In genomic region chr6:32170294-32170693, GRCh38 we compare ENCODE assay signal across 1 cellular context.
TF ChIP-seq lines count a peak whose summit lies in the region.

No MANE protein-coding gene starts in this region.

TF ChIP-seq in H1, 55 proteins besides CTCF, POLR2A, EP300 and RAD21:
- TF ChIP-seq TCF12 (IDR thresholded peaks at IDR 0.05; ENCODE audit: low read depth, low read length) (no peak), RFX5 (IDR thresholded peaks at IDR 0.05; ENCODE audit: borderline replicate concordance, low read depth, low read length) (no peak), SIX5 (IDR thresholded peaks at IDR 0.05; ENCODE audit: low read depth, low read length) (no peak), CEBPB (IDR thresholded peaks at IDR 0.05; ENCODE audit: low read depth, low read length) (no peak), BCL11A (IDR thresholded peaks at IDR 0.05; ENCODE audit: low read depth in 2 of 2, low read length in 2 of 2) (no peak), HDAC6 (IDR thresholded peaks at IDR 0.05; ENCODE audit: low read depth, low read length) (no peak), RNF2 (IDR thresholded peaks at IDR 0.05; ENCODE audit: borderline replicate concordance, low read depth, low read length, missing control alignments, poor library complexity, severe bottlenecking) (no peak), FOSL1 (IDR thresholded peaks at IDR 0.05; ENCODE audit: insufficient read depth, low read depth, low read length) (no peak), ASH2L (IDR thresholded peaks at IDR 0.05; ENCODE audit: low read length) (no peak)
- TF ChIP-seq, protein P1, sequence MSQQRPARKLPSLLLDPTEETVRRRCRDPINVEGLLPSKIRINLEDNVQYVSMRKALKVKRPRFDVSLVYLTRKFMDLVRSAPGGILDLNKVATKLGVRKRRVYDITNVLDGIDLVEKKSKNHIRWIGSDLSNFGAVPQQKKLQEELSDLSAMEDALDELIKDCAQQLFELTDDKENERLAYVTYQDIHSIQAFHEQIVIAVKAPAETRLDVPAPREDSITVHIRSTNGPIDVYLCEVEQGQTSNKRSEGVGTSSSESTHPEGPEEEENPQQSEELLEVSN (IDR thresholded peaks at IDR 0.05), result no peak
TF ChIP-seq in H1: peak in this region for 0.
